Comparison of ENCODE assay signal across 8 cellular contexts in the genomic region with DNA sequence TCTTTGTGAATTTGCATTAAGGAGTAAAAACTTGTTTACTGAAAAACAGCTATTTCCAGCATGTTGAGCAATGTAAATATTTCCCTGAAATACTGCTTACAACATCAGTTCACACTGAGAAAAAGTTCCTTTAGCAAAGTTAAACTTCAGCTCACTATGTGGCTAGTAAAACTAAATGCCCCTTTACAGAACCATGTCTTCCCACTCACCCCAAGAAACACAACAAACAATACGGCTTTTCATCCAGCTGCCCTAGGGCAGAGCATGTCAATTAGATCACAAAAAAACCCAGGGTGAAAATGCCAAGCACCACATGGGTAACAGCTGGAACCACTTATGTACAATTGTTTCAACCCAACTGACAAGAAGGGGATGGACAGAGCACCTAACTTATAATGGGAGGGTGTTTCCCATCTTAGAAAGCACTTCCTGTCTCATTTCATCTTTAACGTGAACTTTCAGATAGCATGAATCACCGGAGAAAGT. TPM values are rescaled to one million over a fixed set of nuclear protein-coding genes. Genes with fewer than 3 reads are reported as not detected.
DNase-seq lines count a peak whose midpoint lies in the region; ATAC-seq, FAIRE-seq and TF ChIP-seq lines count a peak whose summit lies in the region.

No MANE protein-coding gene starts in this region.

- TF ChIP-seq CTCF in psoas muscle (IDR thresholded peaks at IDR 0.05) = no peak

- H3K36me3 ChIP-seq in psoas muscle (ENCODE audit: insufficient read depth in 1 of 2, low read depth in 1 of 2) = no peaks in the 10 kb centered on the region

- no peak overlapping the region for H3K27ac Mint-ChIP-seq in T-helper 17 cell

- H3K4me3 ChIP-seq in psoas muscle = peak overlapping the region; percentile 2

- peaks cover 15% of the 10 kb centered on the region for H3K27me3 Mint-ChIP-seq in T-helper 17 cell

- no peaks in the 10 kb centered on the region for H3K4me1 ChIP-seq in psoas muscle

- no peak for FAIRE-seq in RCC 7860 (lab: Jason Lieb, UNC)

- peaks cover 3% of the 10 kb centered on the region for H3K36me3 Mint-ChIP-seq in T-helper 17 cell (ENCODE audit: low read depth)

- H3K27me3 ChIP-seq in psoas muscle (ENCODE audit: insufficient read depth in 3 of 3, low read length in 2 of 3) = peaks cover 0 to 24% (median 4%) of the 10 kb centered on the region in 3 donors

- 26 to 40% (median 27%) methylated on average over 3 of the region's 3 CpGs for WGBS in psoas muscle, 3 donors

- in situ Hi-C loops in KBM-7 (cut with MboI; ENCODE audit: low pct_unique_long_range_greater_than_20kb, low sequenced_read_pairs) = no loop called here

- peaks cover 12% of the 10 kb centered on the region for H3K4me1 Mint-ChIP-seq in T-helper 17 cell

- intact Hi-C loops in psoas muscle (cut with DNase I) = no loop called here

- H3K4me3 Mint-ChIP-seq in T-helper 17 cell = no peak overlapping the region

- no peak for DNase-seq in T-helper 17 cell
- DNase-seq in psoas muscle = no peak
- no peak for DNase-seq in stimulated activated naive CD4-positive, alpha-beta T cell (lab: John Stamatoyannopoulos, UW)
- no peak for DNase-seq in RCC 7860 (ENCODE audit: low spot score)
- no peak for DNase-seq in NCI-H146 (lab: John Stamatoyannopoulos, UW)
- no peak for DNase-seq in KBM-7

- no peak overlapping the region for H3K27ac ChIP-seq in psoas muscle

- no peaks in the 10 kb centered on the region for H3K9me3 ChIP-seq in T-helper 17 cell (ENCODE audit: control insufficient read depth, low read length, poor library complexity, severe bottlenecking)
- no peaks in the 10 kb centered on the region for H3K9me3 ChIP-seq in psoas muscle

- ATAC-seq in GM18867 (IDR thresholded peaks at IDR 0.05; ENCODE audit: unreplicated experiment) (peak; percentile 57), HG02642 (IDR thresholded peaks at IDR 0.05; ENCODE audit: poor library complexity, unreplicated experiment) (peak; percentile 90), T-helper 17 cell (peak; percentile 58), psoas muscle (no peak)

RNA-seq across cellular contexts. Expression of gene NID1, which starts 6.7 kb away (rescaled TPM):
- total RNA-seq in T-helper 17 cell (1 to 10 TPM in 1 of 2 donors, under 1 TPM in 1; 0.45 to 2.6 TPM), psoas muscle (10 to 100 TPM; 12.0 to 31.8 (median 23.8) TPM)
- polyA plus RNA-seq in psoas muscle = 10 to 100 TPM; 13.1 to 23.7 (median 15.9) TPM

Comparison
In these comparisons a context has a peak if more than half of its experiments do, and no peak if none do; other contexts are left out.
1. ATAC-seq: peak in GM18867 (single experiment), HG02642 (single experiment) and T-helper 17 cell (single experiment); none in psoas muscle (0 of 4).